Comparison of ENCODE assay signal across 1 cellular context in genomic region chr1:205318231-205318991, GRCh38.
TF ChIP-seq lines count a peak whose summit lies in the region.

No MANE protein-coding gene starts in this region.

TF ChIP-seq in HepG2, 621 proteins besides CTCF, POLR2A, EP300 and RAD21 (continued from another document):
- no peak for TF ChIP-seq NFE2 (CRISPR knock-in tag; IDR thresholded peaks at IDR 0.05)
- TF ChIP-seq ZSCAN21 (CRISPR knock-in tag; IDR thresholded peaks at IDR 0.05; ENCODE audit: borderline replicate concordance) = no peak
- peak; percentile 51; the same call in 1 of the 2 replicates for TF ChIP-seq ZNF788 (CRISPR knock-in tag; IDR thresholded peaks at IDR 0.05; ENCODE audit: borderline replicate concordance)
- TF ChIP-seq PLRG1 (conservative IDR thresholded peaks at IDR 0.05) = no peak
- TF ChIP-seq ZBTB3 (CRISPR knock-in tag; IDR thresholded peaks at IDR 0.05; ENCODE audit: borderline replicate concordance, low read depth) = no peak
- no peak for TF ChIP-seq GLI4 (CRISPR knock-in tag; IDR thresholded peaks at IDR 0.05; ENCODE audit: borderline replicate concordance)
- TF ChIP-seq, protein P1, sequence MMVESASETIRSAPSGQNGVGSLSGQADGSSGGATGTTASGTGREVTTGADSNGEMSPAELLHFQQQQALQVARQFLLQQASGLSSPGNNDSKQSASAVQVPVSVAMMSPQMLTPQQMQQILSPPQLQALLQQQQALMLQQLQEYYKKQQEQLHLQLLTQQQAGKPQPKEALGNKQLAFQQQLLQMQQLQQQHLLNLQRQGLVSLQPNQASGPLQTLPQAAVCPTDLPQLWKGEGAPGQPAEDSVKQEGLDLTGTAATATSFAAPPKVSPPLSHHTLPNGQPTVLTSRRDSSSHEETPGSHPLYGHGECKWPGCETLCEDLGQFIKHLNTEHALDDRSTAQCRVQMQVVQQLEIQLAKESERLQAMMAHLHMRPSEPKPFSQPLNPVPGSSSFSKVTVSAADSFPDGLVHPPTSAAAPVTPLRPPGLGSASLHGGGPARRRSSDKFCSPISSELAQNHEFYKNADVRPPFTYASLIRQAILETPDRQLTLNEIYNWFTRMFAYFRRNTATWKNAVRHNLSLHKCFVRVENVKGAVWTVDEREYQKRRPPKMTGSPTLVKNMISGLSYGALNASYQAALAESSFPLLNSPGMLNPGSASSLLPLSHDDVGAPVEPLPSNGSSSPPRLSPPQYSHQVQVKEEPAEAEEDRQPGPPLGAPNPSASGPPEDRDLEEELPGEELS (CRISPR knock-in tag; IDR thresholded peaks at IDR 0.05) = no peak; the same call in 1 of the 2 replicates
- no peak for TF ChIP-seq ZMYM2 (CRISPR knock-in tag; IDR thresholded peaks at IDR 0.05)
- TF ChIP-seq ZNF468 (CRISPR knock-in tag; IDR thresholded peaks at IDR 0.05) = no peak
- TF ChIP-seq, protein P2, sequence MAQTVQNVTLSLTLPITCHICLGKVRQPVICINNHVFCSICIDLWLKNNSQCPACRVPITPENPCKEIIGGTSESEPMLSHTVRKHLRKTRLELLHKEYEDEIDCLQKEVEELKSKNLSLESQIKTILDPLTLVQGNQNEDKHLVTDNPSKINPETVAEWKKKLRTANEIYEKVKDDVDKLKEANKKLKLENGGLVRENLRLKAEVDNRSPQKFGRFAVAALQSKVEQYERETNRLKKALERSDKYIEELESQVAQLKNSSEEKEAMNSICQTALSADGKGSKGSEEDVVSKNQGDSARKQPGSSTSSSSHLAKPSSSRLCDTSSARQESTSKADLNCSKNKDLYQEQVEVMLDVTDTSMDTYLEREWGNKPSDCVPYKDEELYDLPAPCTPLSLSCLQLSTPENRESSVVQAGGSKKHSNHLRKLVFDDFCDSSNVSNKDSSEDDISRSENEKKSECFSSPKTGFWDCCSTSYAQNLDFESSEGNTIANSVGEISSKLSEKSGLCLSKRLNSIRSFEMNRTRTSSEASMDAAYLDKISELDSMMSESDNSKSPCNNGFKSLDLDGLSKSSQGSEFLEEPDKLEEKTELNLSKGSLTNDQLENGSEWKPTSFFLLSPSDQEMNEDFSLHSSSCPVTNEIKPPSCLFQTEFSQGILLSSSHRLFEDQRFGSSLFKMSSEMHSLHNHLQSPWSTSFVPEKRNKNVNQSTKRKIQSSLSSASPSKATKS (CRISPR knock-in tag; IDR thresholded peaks at IDR 0.05) = no peak
- TF ChIP-seq RBM22 (optimal IDR thresholded peaks at IDR 0.05; ENCODE audit: low read length) = no peak
- TF ChIP-seq JUNB (CRISPR knock-in tag; IDR thresholded peaks at IDR 0.05; ENCODE audit: borderline replicate concordance) = no peak; the same call in 1 of the 2 replicates
- TF ChIP-seq NCOA5 (CRISPR knock-in tag; IDR thresholded peaks at IDR 0.05) = no peak
- no peak for TF ChIP-seq ZNF34 (CRISPR knock-in tag; IDR thresholded peaks at IDR 0.05; ENCODE audit: borderline replicate concordance)
- TF ChIP-seq ZNF230 (CRISPR knock-in tag; IDR thresholded peaks at IDR 0.05) = no peak
- no peak for TF ChIP-seq KDM5A (IDR thresholded peaks at IDR 0.05; ENCODE audit: borderline replicate concordance, low read length)
- 0 out of 2 replicates have a peak, but pooled peaks have one; percentile 48 for TF ChIP-seq ONECUT2 (CRISPR knock-in tag; IDR thresholded peaks at IDR 0.05)
- TF ChIP-seq TIGD3 (CRISPR knock-in tag; IDR thresholded peaks at IDR 0.05; ENCODE audit: borderline replicate concordance) = no peak
- peak; percentile 35; the same call in 1 of the 2 replicates for TF ChIP-seq CREM (IDR thresholded peaks at IDR 0.05)
- no peak for TF ChIP-seq CREM (CRISPR knock-in tag; IDR thresholded peaks at IDR 0.05)
- no peak for TF ChIP-seq ZFP37 (CRISPR knock-in tag; IDR thresholded peaks at IDR 0.05; ENCODE audit: borderline replicate concordance)
- TF ChIP-seq ZNF264 (CRISPR knock-in tag; IDR thresholded peaks at IDR 0.05) = no peak
- TF ChIP-seq, protein P3, sequence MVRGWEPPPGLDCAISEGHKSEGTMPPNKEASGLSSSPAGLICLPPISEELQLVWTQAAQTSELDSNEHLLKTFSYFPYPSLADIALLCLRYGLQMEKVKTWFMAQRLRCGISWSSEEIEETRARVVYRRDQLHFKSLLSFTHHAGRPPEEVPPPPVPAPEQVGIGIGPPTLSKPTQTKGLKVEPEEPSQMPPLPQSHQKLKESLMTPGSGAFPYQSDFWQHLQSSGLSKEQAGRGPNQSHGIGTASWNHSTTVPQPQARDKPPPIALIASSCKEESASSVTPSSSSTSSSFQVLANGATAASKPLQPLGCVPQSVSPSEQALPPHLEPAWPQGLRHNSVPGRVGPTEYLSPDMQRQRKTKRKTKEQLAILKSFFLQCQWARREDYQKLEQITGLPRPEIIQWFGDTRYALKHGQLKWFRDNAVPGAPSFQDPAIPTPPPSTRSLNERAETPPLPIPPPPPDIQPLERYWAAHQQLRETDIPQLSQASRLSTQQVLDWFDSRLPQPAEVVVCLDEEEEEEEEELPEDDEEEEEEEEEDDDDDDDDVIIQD (CRISPR knock-in tag; IDR thresholded peaks at IDR 0.05; ENCODE audit: low read depth) = no peak
- peak; percentile 60 for TF ChIP-seq BCL6 (CRISPR knock-in tag; IDR thresholded peaks at IDR 0.05)
- TF ChIP-seq FOXP1 (IDR thresholded peaks at IDR 0.05) = no peak
- no peak for TF ChIP-seq FOXP1 (CRISPR knock-in tag; IDR thresholded peaks at IDR 0.05)
- no peak for TF ChIP-seq MAFG (CRISPR knock-in tag; IDR thresholded peaks at IDR 0.05)
- TF ChIP-seq, protein P4, sequence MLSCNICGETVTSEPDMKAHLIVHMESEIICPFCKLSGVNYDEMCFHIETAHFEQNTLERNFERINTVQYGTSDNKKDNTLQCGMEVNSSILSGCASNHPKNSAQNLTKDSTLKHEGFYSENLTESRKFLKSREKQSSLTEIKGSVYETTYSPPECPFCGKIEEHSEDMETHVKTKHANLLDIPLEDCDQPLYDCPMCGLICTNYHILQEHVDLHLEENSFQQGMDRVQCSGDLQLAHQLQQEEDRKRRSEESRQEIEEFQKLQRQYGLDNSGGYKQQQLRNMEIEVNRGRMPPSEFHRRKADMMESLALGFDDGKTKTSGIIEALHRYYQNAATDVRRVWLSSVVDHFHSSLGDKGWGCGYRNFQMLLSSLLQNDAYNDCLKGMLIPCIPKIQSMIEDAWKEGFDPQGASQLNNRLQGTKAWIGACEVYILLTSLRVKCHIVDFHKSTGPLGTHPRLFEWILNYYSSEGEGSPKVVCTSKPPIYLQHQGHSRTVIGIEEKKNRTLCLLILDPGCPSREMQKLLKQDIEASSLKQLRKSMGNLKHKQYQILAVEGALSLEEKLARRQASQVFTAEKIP (CRISPR knock-in tag; IDR thresholded peaks at IDR 0.05; ENCODE audit: borderline replicate concordance) = no peak
- no peak for TF ChIP-seq SKI (IDR thresholded peaks at IDR 0.05; ENCODE audit: partially characterized antibody)
- TF ChIP-seq THAP11 (CRISPR knock-in tag; IDR thresholded peaks at IDR 0.05) = 0 out of 2 replicates have a peak, but pooled peaks have one; percentile 16
- no peak for TF ChIP-seq ZC3H4 (CRISPR knock-in tag; IDR thresholded peaks at IDR 0.05; ENCODE audit: borderline replicate concordance)
- TF ChIP-seq E2F1 (CRISPR knock-in tag; IDR thresholded peaks at IDR 0.05) = no peak
- no peak for TF ChIP-seq ZNF790 (CRISPR knock-in tag; IDR thresholded peaks at IDR 0.05; ENCODE audit: borderline replicate concordance)
- no peak for TF ChIP-seq ZNF772 (CRISPR knock-in tag; IDR thresholded peaks at IDR 0.05)
- no peak for TF ChIP-seq KAT8 (CRISPR knock-in tag; IDR thresholded peaks at IDR 0.05)
- TF ChIP-seq ZKSCAN8 (CRISPR knock-in tag; IDR thresholded peaks at IDR 0.05; ENCODE audit: borderline replicate concordance) = no peak
- TF ChIP-seq SP140L (CRISPR knock-in tag; IDR thresholded peaks at IDR 0.05; ENCODE audit: borderline replicate concordance) = no peak
- TF ChIP-seq, protein P5, sequence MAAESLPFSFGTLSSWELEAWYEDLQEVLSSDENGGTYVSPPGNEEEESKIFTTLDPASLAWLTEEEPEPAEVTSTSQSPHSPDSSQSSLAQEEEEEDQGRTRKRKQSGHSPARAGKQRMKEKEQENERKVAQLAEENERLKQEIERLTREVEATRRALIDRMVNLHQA (CRISPR knock-in tag; IDR thresholded peaks at IDR 0.05) = no peak
- TF ChIP-seq ZNF33B (CRISPR knock-in tag; IDR thresholded peaks at IDR 0.05) = no peak
- TF ChIP-seq, protein P6, sequence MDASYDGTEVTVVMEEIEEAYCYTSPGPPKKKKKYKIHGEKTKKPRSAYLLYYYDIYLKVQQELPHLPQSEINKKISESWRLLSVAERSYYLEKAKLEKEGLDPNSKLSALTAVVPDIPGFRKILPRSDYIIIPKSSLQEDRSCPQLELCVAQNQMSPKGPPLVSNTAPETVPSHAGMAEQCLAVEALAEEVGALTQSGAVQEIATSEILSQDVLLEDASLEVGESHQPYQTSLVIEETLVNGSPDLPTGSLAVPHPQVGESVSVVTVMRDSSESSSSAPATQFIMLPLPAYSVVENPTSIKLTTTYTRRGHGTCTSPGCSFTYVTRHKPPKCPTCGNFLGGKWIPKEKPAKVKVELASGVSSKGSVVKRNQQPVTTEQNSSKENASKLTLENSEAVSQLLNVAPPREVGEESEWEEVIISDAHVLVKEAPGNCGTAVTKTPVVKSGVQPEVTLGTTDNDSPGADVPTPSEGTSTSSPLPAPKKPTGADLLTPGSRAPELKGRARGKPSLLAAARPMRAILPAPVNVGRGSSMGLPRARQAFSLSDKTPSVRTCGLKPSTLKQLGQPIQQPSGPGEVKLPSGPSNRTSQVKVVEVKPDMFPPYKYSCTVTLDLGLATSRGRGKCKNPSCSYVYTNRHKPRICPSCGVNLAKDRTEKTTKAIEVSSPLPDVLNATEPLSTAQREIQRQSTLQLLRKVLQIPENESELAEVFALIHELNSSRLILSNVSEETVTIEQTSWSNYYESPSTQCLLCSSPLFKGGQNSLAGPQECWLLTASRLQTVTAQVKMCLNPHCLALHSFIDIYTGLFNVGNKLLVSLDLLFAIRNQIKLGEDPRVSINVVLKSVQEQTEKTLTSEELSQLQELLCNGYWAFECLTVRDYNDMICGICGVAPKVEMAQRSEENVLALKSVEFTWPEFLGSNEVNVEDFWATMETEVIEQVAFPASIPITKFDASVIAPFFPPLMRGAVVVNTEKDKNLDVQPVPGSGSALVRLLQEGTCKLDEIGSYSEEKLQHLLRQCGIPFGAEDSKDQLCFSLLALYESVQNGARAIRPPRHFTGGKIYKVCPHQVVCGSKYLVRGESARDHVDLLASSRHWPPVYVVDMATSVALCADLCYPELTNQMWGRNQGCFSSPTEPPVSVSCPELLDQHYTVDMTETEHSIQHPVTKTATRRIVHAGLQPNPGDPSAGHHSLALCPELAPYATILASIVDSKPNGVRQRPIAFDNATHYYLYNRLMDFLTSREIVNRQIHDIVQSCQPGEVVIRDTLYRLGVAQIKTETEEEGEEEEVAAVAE (CRISPR knock-in tag; IDR thresholded peaks at IDR 0.05; ENCODE audit: borderline replicate concordance) = no peak
- peak; percentile 48; the same call in 1 of the 2 replicates for TF ChIP-seq CHD4 (IDR thresholded peaks at IDR 0.05; ENCODE audit: borderline replicate concordance, low read length)
- TF ChIP-seq NFATC3 (CRISPR knock-in tag; IDR thresholded peaks at IDR 0.05) = no peak
- TF ChIP-seq MYNN (CRISPR knock-in tag; IDR thresholded peaks at IDR 0.05; ENCODE audit: low read depth) = no peak
- TF ChIP-seq KDM5B (CRISPR knock-in tag; IDR thresholded peaks at IDR 0.05; ENCODE audit: borderline replicate concordance) = no peak
- TF ChIP-seq NFE2L2 (IDR thresholded peaks at IDR 0.05; ENCODE audit: low read length) = no peak
- no peak for TF ChIP-seq TAF15 (IDR thresholded peaks at IDR 0.05; ENCODE audit: low read depth, low read length, poor library complexity, severe bottlenecking)
- no peak for TF ChIP-seq ZNF530 (CRISPR knock-in tag; IDR thresholded peaks at IDR 0.05; ENCODE audit: low read depth)
- no peak; the same call in 1 of the 2 replicates for TF ChIP-seq NFKBIZ (CRISPR knock-in tag; IDR thresholded peaks at IDR 0.05)
- no peak for TF ChIP-seq ZNF451 (CRISPR knock-in tag; IDR thresholded peaks at IDR 0.05)
- TF ChIP-seq NAIF1 (CRISPR knock-in tag; IDR thresholded peaks at IDR 0.05; ENCODE audit: borderline replicate concordance) = no peak
- no peak for TF ChIP-seq ZNF740 (CRISPR knock-in tag; IDR thresholded peaks at IDR 0.05)
- TF ChIP-seq ZNF775 (CRISPR knock-in tag; IDR thresholded peaks at IDR 0.05; ENCODE audit: borderline replicate concordance) = no peak
- TF ChIP-seq, protein P7, sequence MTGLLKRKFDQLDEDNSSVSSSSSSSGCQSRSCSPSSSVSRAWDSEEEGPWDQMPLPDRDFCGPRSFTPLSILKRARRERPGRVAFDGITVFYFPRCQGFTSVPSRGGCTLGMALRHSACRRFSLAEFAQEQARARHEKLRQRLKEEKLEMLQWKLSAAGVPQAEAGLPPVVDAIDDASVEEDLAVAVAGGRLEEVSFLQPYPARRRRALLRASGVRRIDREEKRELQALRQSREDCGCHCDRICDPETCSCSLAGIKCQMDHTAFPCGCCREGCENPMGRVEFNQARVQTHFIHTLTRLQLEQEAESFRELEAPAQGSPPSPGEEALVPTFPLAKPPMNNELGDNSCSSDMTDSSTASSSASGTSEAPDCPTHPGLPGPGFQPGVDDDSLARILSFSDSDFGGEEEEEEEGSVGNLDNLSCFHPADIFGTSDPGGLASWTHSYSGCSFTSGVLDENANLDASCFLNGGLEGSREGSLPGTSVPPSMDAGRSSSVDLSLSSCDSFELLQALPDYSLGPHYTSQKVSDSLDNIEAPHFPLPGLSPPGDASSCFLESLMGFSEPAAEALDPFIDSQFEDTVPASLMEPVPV (CRISPR knock-in tag; IDR thresholded peaks at IDR 0.05) = no peak
